In the genomic region with DNA sequence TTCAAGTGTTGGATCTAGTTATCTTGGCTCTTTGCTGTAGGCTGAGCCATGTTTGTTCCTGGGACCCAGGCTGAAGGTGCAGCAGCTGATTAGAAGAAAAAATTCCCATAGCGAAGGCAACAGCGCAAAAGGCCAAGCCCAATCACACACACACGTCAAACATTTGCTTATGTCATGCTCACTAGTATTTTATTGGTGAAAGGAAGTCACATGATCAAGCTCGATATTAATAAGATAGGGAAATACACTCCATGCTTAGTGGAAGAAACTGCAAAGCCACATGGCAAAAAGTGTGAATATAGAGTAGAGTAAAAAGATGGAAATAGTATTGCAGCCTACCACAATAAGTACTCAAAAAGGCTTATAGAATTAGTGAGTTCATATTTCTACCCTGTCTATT, we compare ENCODE assay signal across 8 cellular contexts.
"Had no signal": no experiment of that assay in that cellular context is flagged by ENCODE, and none has a peak within 500 bp of the region (broad histone marks: within the 10 kb centered on the region; RNA-seq: fewer than 3 reads in every experiment).

No MANE protein-coding gene starts in this region.

- H3K27me3 Mint-ChIP-seq: IgD-negative memory B cell had no signal

- H3K27ac ChIP-seq: HL-60 had no signal

- ATAC-seq: HepG2 had no signal

- DNase-seq: IMR-90, KBM-7, KG1 had no signal

- H3K9ac ChIP-seq: KMS-11 had no signal

- H3K27ac Mint-ChIP-seq: IgD-negative memory B cell had no signal

- H3K36me3 Mint-ChIP-seq: IgD-negative memory B cell had no signal

- H3K4me1 Mint-ChIP-seq: IgD-negative memory B cell had no signal

- H3K4me3 Mint-ChIP-seq: IgD-negative memory B cell had no signal

- FAIRE-seq: HepG2, HTR-8/SVneo had no signal
